7 cellular contexts compared by ENCODE assay signal in genomic region chr9:64369111-64369510, GRCh38.
DNase-seq lines count a peak whose midpoint lies in the region; ATAC-seq and TF ChIP-seq lines count a peak whose summit lies in the region.
"Not testable (repeated sequence)": the region's sequence is repeated elsewhere in the genome, so short reads cannot be mapped to it uniquely, and the experiment has no call there.

No MANE protein-coding gene starts in this region.

- not testable (repeated sequence) for H3K4me1 ChIP-seq in right lobe of liver

- not testable (repeated sequence) for H3K36me3 ChIP-seq in right lobe of liver

- intact Hi-C loops in right lobe of liver (cut with DNase I): not testable (repeated sequence)

- ATAC-seq in GM18867 (IDR thresholded peaks at IDR 0.05; ENCODE audit: unreplicated experiment) (peak; percentile 100), HG02588 (IDR thresholded peaks at IDR 0.05; ENCODE audit: unreplicated experiment) (peak; percentile 100), right lobe of liver (peak; percentile 100)

- not testable (repeated sequence) for TF ChIP-seq POLR2A in right lobe of liver (IDR thresholded peaks at IDR 0.05)

- WGBS in right lobe of liver (ENCODE audit: insufficient coverage, low coverage, low lambda C conversion rate, missing lambda C conversion rate): 0% methylated on average over 8 of the region's 44 CpGs

- DNase-seq in HL-60 (ENCODE audit: low read depth in 1 of 2, low spot score in 1 of 2) (peak in 1 of 2 experiments; percentile 77), right lobe of liver (peak; percentile 84 to 93 (median 91))
- DNase-seq in activated CD8-positive, alpha-beta memory T cell treated with anti-CD3 and anti-CD28 coated beads for 24 hours: peak; percentile 90
- DNase-seq in cardiac fibroblast (ENCODE audit: low read depth in 2 of 2): not testable (repeated sequence)
- DNase-seq in stimulated activated CD4-positive, alpha-beta T cell treated with anti-CD3 and anti-CD28 coated beads, Interleukin-2, amount 100 ng/mL, for 24 hours: peak; percentile 75 to 86

- not testable (repeated sequence) for H3K27me3 ChIP-seq in HL-60 (ENCODE audit: insufficient read depth, poor library complexity, severe bottlenecking); right lobe of liver

- peak overlapping the region; percentile 14; the same call in 1 of the 2 replicates for H3K4me3 ChIP-seq in HL-60 (replicated peaks; ENCODE audit: insufficient read depth, low read length)
- not testable (repeated sequence) for H3K4me3 ChIP-seq in cardiac fibroblast (replicated peaks in 1 of 2; ENCODE audit: low read depth in 2 of 2, low read length in 2 of 2); right lobe of liver

- not testable (repeated sequence) for TF ChIP-seq CTCF in HL-60 (IDR thresholded peaks at IDR 0.05; ENCODE audit: insufficient read depth, low read length)
- TF ChIP-seq CTCF in cardiac fibroblast (IDR thresholded peaks at IDR 0.05; ENCODE audit: low read depth, low read length): peak; percentile 20
- peak; percentile 23 to 40 (median 34) for TF ChIP-seq CTCF in right lobe of liver (IDR thresholded peaks at IDR 0.05)

- not testable (repeated sequence) for H3K27ac ChIP-seq in HL-60 (replicated peaks); right lobe of liver

- H3K9me3 ChIP-seq in right lobe of liver: not testable (repeated sequence)
